Comparison of ENCODE assay signal across 8 cellular contexts in genomic region chr1:67149179-67149770, GRCh38.
DNase-seq lines count a peak whose midpoint lies in the region; TF ChIP-seq lines count a peak whose summit lies in the region.

No MANE protein-coding gene starts in this region.

- no peaks in the 10 kb centered on the region for H3K9me3 Mint-ChIP-seq in activated naive CD4-positive, alpha-beta T cell treated with anti-CD3 and anti-CD28 coated beads, Interleukin-2, amount 10 ng/mL, durations not matched to agents 7 days and 5 days

- TF ChIP-seq CTCF in GM12872 (IDR thresholded peaks at IDR 0.05; ENCODE audit: insufficient read depth, low read depth, low read length), result peak; percentile 84
- TF ChIP-seq CTCF in LNCaP clone FGC (IDR thresholded peaks at IDR 0.05; ENCODE audit: control insufficient read depth, extremely low read depth, insufficient read depth), result peak; percentile 87
- TF ChIP-seq CTCF in parathyroid adenoma (IDR thresholded peaks at IDR 0.05), result peak; percentile 49

- H2AFZ ChIP-seq in parathyroid adenoma, result peak overlapping the region; percentile 48

- no peaks in the 10 kb centered on the region for H3K27me3 Mint-ChIP-seq in activated naive CD4-positive, alpha-beta T cell treated with anti-CD3 and anti-CD28 coated beads, Interleukin-2, amount 10 ng/mL, durations not matched to agents 7 days and 5 days

- no peak overlapping the region for H3K9ac ChIP-seq in parathyroid adenoma

- H3K4me3 Mint-ChIP-seq in activated naive CD4-positive, alpha-beta T cell treated with anti-CD3 and anti-CD28 coated beads, Interleukin-2, amount 10 ng/mL, durations not matched to agents 7 days and 5 days, result no peak overlapping the region

- H3K4me1 ChIP-seq in parathyroid adenoma, result no peaks in the 10 kb centered on the region

- no peaks in the 10 kb centered on the region for H3K36me3 ChIP-seq in parathyroid adenoma (ENCODE audit: control insufficient read depth, insufficient read depth, low read length)

- no peaks in the 10 kb centered on the region for H3K27me3 ChIP-seq in parathyroid adenoma (ENCODE audit: control insufficient read depth, insufficient read depth, low read length)

- no peak overlapping the region for H3K4me3 ChIP-seq in LNCaP clone FGC (ENCODE audit: low read depth, low read length)
- H3K4me3 ChIP-seq in parathyroid adenoma (ENCODE audit: low read depth, low read length), result no peak overlapping the region

- no peak overlapping the region for H3K4me2 ChIP-seq in parathyroid adenoma (ENCODE audit: low read length)

- H3K4me1 Mint-ChIP-seq in activated naive CD4-positive, alpha-beta T cell treated with anti-CD3 and anti-CD28 coated beads, Interleukin-2, amount 10 ng/mL, durations not matched to agents 7 days and 5 days, result peaks cover 27% of the 10 kb centered on the region

- H3K27ac ChIP-seq in parathyroid adenoma, result no peak overlapping the region

- H3K9me3 ChIP-seq in parathyroid adenoma (ENCODE audit: control insufficient read depth, low read length), result no peaks in the 10 kb centered on the region

- peak; percentile 84 for DNase-seq in HCEC 1CT
- DNase-seq in LNCaP clone FGC (ENCODE audit: low read depth), result peak; percentile 54
- peak; percentile 42 for DNase-seq in SHP77 treated with DMSO at 0.1 percent for 48 hours (lab: John Stamatoyannopoulos, UW)
- DNase-seq in activated naive CD4-positive, alpha-beta T cell treated with anti-CD3 and anti-CD28 coated beads, Interleukin-2, amount 10 ng/mL, durations not matched to agents 7 days and 5 days, result peak; percentile 76
- peak; percentile 74 for DNase-seq in globus pallidus (ENCODE audit: low spot score)
- DNase-seq in NK-92 (lab: John Stamatoyannopoulos, UW; ENCODE audit: unreplicated experiment), result no peak

- no peak overlapping the region for H3K27ac Mint-ChIP-seq in activated naive CD4-positive, alpha-beta T cell treated with anti-CD3 and anti-CD28 coated beads, Interleukin-2, amount 10 ng/mL, durations not matched to agents 7 days and 5 days

- CTCF ChIA-PET in activated naive CD4-positive, alpha-beta T cell treated with anti-CD3 and anti-CD28 coated beads, Interleukin-2, amount 10 ng/mL, durations not matched to agents 7 days and 5 days (lab: Charles Lee), result interaction anchor here (0.7 to 14.4 kb wide), 43 partner anchors 7 to 391 kb away, joined by 3 to 317 read pairs (median 5); partner anchors contain the start of genes C1orf141 and SLC35D1

- H3K79me2 ChIP-seq in parathyroid adenoma, result no peaks in the 10 kb centered on the region

- no peaks in the 10 kb centered on the region for H3K36me3 Mint-ChIP-seq in activated naive CD4-positive, alpha-beta T cell treated with anti-CD3 and anti-CD28 coated beads, Interleukin-2, amount 10 ng/mL, durations not matched to agents 7 days and 5 days
